Comparison of ENCODE assay signal across 23 cellular contexts in genomic region chrX:3540105-3540504, GRCh38.
"Had no signal": no experiment of that assay in that cellular context is flagged by ENCODE, and none has a peak within 500 bp of the region (broad histone marks: within the 10 kb centered on the region; RNA-seq: fewer than 3 reads in every experiment).

No MANE protein-coding gene starts in this region.

- H3K27me3 ChIP-seq: SJSA1 had no signal

- H3K9me3 ChIP-seq: SJSA1 had no signal

- FAIRE-seq: HepG2, RCC 7860 had no signal

- H3K36me3 ChIP-seq: SJSA1 had no signal

- DNase-seq: IMR-90, Karpas-422, KG1, MV-4-11, NCI-H1048, NCI-H1105, NCI-H1417, NCI-H1436 treated with DMSO at 0.1 percent for 48 hours, NCI-H1694, NCI-H1930, NCI-H2081, NCI-H2107, NCI-H2227 treated with DMSO at 0.1 percent for 48 hours, NCI-H524, NCI-H526 treated with DMSO at 0.1 percent for 48 hours, NCI-H748 treated with DMSO at 0.1 percent for 48 hours, Right ventricle myocardium superior, RPMI8226, SIG-M5 had no signal

- H3K27ac ChIP-seq: SJSA1, SK-N-MC had no signal

- H3K4me1 ChIP-seq: SJSA1 had no signal

- H3K4me3 ChIP-seq: SJSA1, SK-N-MC had no signal

- ATAC-seq: HepG2 had no signal
